In the genomic region with DNA sequence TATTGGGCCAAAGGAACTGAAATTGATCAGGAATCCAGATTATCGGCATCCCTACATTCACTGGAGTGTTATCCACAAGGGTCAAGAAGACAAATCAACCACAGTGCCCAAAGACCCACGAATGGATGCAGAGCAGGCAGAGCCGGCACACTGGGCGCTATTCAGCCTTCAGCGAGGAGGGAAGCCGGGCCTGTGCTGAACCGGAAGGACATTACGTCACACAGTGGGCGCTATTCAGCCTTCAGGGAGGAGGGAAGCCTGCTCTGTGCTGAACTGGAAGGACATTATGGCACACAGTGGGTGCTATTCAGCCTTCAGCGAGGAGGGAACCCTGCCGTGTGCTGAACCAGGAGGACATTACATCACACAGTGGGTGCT, we compare ENCODE assay signal across 1 cellular context.
TF ChIP-seq lines count a peak whose summit lies in the region.

No MANE protein-coding gene starts in this region.

TF ChIP-seq in H1, 55 proteins besides CTCF, POLR2A, EP300 and RAD21:
- TF ChIP-seq, protein P1, sequence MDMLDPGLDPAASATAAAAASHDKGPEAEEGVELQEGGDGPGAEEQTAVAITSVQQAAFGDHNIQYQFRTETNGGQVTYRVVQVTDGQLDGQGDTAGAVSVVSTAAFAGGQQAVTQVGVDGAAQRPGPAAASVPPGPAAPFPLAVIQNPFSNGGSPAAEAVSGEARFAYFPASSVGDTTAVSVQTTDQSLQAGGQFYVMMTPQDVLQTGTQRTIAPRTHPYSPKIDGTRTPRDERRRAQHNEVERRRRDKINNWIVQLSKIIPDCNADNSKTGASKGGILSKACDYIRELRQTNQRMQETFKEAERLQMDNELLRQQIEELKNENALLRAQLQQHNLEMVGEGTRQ (IDR thresholded peaks at IDR 0.05; ENCODE audit: low read length) = no peak
- TF ChIP-seq TEAD4 (IDR thresholded peaks at IDR 0.05; ENCODE audit: low read depth, low read length) (no peak), TCF12 (IDR thresholded peaks at IDR 0.05; ENCODE audit: low read depth, low read length) (no peak), RBBP5 (IDR thresholded peaks at IDR 0.05; ENCODE audit: borderline replicate concordance, low read depth, low read length) (no peak), PHF8 (conservative IDR thresholded peaks at IDR 0.05; ENCODE audit: low read depth, low read length) (no peak), SUZ12 (IDR thresholded peaks at IDR 0.05; ENCODE audit: low read length) (no peak), RFX5 (IDR thresholded peaks at IDR 0.05; ENCODE audit: borderline replicate concordance, low read depth, low read length) (no peak), ASH2L (IDR thresholded peaks at IDR 0.05; ENCODE audit: low read length) (no peak), CEBPB (IDR thresholded peaks at IDR 0.05; ENCODE audit: low read depth, low read length) (no peak), SIN3A (conservative IDR thresholded peaks at IDR 0.05 in 1 of 2, IDR thresholded peaks at IDR 0.05 in 1 of 2; ENCODE audit: low read depth in 1 of 2, low read length in 2 of 2) (no peak), BCL11A (IDR thresholded peaks at IDR 0.05; ENCODE audit: low read depth in 2 of 2, low read length in 2 of 2) (no peak), NRF1 (IDR thresholded peaks at IDR 0.05; ENCODE audit: low read depth, low read length) (no peak), YY1 (IDR thresholded peaks at IDR 0.05; ENCODE audit: low read depth, low read length) (no peak)
- TF ChIP-seq, protein P2, sequence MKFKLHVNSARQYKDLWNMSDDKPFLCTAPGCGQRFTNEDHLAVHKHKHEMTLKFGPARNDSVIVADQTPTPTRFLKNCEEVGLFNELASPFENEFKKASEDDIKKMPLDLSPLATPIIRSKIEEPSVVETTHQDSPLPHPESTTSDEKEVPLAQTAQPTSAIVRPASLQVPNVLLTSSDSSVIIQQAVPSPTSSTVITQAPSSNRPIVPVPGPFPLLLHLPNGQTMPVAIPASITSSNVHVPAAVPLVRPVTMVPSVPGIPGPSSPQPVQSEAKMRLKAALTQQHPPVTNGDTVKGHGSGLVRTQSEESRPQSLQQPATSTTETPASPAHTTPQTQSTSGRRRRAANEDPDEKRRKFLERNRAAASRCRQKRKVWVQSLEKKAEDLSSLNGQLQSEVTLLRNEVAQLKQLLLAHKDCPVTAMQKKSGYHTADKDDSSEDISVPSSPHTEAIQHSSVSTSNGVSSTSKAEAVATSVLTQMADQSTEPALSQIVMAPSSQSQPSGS (IDR thresholded peaks at IDR 0.05; ENCODE audit: low read length) = no peak
